ENCODE assay signal across 9 cellular contexts in the genomic region with DNA sequence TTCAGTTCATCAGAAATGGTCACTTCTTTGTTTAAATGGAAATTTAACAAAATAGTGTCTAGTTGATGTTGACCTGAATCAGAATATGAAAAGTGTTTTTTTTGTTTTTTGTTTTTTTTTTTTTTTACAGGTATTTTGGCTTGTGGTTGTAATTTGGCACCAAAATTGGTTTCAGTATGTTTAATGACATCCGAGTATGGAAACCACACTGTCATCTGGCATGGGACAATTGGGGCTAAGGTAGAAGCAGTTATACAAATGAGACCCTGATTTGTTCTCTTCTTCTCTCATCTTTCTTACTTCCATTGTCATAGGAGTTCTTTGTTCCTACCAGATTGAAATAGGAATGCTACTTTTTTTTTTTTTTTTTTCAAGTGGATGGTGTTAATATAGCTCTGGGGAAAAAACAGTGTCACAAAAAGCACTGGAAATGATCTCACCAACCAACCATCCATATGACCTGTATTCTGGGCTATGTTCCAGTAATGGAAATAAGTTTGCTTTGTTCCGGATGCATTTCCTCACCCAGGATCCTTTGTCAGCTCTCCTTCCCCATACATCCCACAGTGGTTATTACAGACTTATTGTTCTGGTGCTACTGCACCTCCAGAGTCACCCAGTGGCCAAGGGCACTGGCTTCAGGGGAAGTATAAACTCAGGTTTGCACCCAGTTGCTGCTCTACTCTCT.
DNase-seq lines count a peak whose midpoint lies in the region; ATAC-seq and TF ChIP-seq lines count a peak whose summit lies in the region.
"Had no signal": no experiment of that assay in that cellular context is flagged by ENCODE, and none has a peak within 500 bp of the region (broad histone marks: within the 10 kb centered on the region; RNA-seq: fewer than 3 reads in every experiment).

No MANE protein-coding gene starts in this region.

- peak overlapping the region; percentile 59 for H3K27ac Mint-ChIP-seq in HFFc6
- H3K27ac Mint-ChIP-seq in stimulated activated memory B cell treated with anti-CD40 and anti-IgM and Interleukin-4, amounts not matched to agents 10 μg/mL and 1 μg/mL and 100 μg/mL, for 72 hours: no peak overlapping the region

- H3K27me3 ChIP-seq in Panc1 (ENCODE audit: control insufficient read depth, insufficient read depth, low read length) (no peaks in the 10 kb centered on the region), thyroid gland (no peaks in the 10 kb centered on the region)

- ATAC-seq in Panc1 (peak; percentile 75), GM21528 (IDR thresholded peaks at IDR 0.05; ENCODE audit: low FRiP score, unreplicated experiment) (no peak), GM18870 (IDR thresholded peaks at IDR 0.05; ENCODE audit: unreplicated experiment) (no peak)
- ATAC-seq in stimulated activated memory B cell treated with anti-CD40 and anti-IgM and Interleukin-4, amounts not matched to agents 10 μg/mL and 1 μg/mL and 100 μg/mL, for 72 hours: no peak
- ATAC-seq: K562 had no signal

- H3K27me3 Mint-ChIP-seq in HFFc6 (ENCODE audit: insufficient read depth): no peaks in the 10 kb centered on the region
- H3K27me3 Mint-ChIP-seq in stimulated activated memory B cell treated with anti-CD40 and anti-IgM and Interleukin-4, amounts not matched to agents 10 μg/mL and 1 μg/mL and 100 μg/mL, for 72 hours: no peaks in the 10 kb centered on the region

- intact Hi-C loops in Panc1 (cut with micrococcal nuclease; ENCODE audit: unreplicated experiment) (loop anchor here (10.0 kb wide), 2 partner anchors 99 to 171 kb away; no protein-coding TSS in a partner anchor), thyroid gland (cut with DNase I) (no loop called here)

- H3K9me3 Mint-ChIP-seq in HFFc6: no peaks in the 10 kb centered on the region
- no peaks in the 10 kb centered on the region for H3K9me3 Mint-ChIP-seq in stimulated activated memory B cell treated with anti-CD40 and anti-IgM and Interleukin-4, amounts not matched to agents 10 μg/mL and 1 μg/mL and 100 μg/mL, for 72 hours

- TF ChIP-seq CTCF in HFFc6 (IDR thresholded peaks at IDR 0.05): no peak
- no peak; the same call in 1 of the 2 replicates for TF ChIP-seq CTCF in Panc1 (IDR thresholded peaks at IDR 0.05)
- no peak for TF ChIP-seq CTCF in fibroblast of the aortic adventitia (IDR thresholded peaks at IDR 0.05; ENCODE audit: insufficient read depth, low read length)
- TF ChIP-seq CTCF in retinal pigment epithelial cell (conservative IDR thresholded peaks at IDR 0.05; ENCODE audit: low read depth, low read length): peak; percentile 20
- TF ChIP-seq CTCF in thyroid gland (IDR thresholded peaks at IDR 0.05): no peak

- no peak for TF ChIP-seq POLR2A in thyroid gland (IDR thresholded peaks at IDR 0.05)

- H3K36me3 ChIP-seq in Panc1 (ENCODE audit: control insufficient read depth, insufficient read depth, low read length): no peaks in the 10 kb centered on the region
- H3K36me3 ChIP-seq in thyroid gland: no peaks in the 10 kb centered on the region

- DNase-seq in HFFc6 (peak; percentile 76), Panc1 (ENCODE audit: low read depth, low spot score) (peak; percentile 70), fibroblast of the aortic adventitia (ENCODE audit: low read depth) (peak; percentile 89), retinal pigment epithelial cell (ENCODE audit: low read depth) (peak; percentile 86), thyroid gland (no peak)

- peaks cover 13% of the 10 kb centered on the region for H3K4me1 ChIP-seq in Panc1 (ENCODE audit: control insufficient read depth, insufficient read depth, low read length)
- H3K4me1 ChIP-seq in thyroid gland: no peaks in the 10 kb centered on the region

- peak overlapping the region; percentile 57 for H3K4me3 Mint-ChIP-seq in HFFc6
- no peak overlapping the region for H3K4me3 Mint-ChIP-seq in stimulated activated memory B cell treated with anti-CD40 and anti-IgM and Interleukin-4, amounts not matched to agents 10 μg/mL and 1 μg/mL and 100 μg/mL, for 72 hours

- H3K4me3 ChIP-seq in Panc1 (ENCODE audit: low read depth in 2 of 2, low read length in 2 of 2) (no peak overlapping the region), fibroblast of the aortic adventitia (ENCODE audit: low read depth, low read length) (no peak overlapping the region), retinal pigment epithelial cell (ENCODE audit: low read length) (no peak overlapping the region), thyroid gland (replicated peaks in 1 of 3) (no peak overlapping the region)
- H3K4me3 ChIP-seq: K562 had no signal

- no peaks in the 10 kb centered on the region for H3K9me3 ChIP-seq in Panc1 (ENCODE audit: control insufficient read depth, insufficient read depth, low read depth, low read length)
- no peaks in the 10 kb centered on the region for H3K9me3 ChIP-seq in thyroid gland

- H3K36me3 Mint-ChIP-seq in HFFc6 (ENCODE audit: low read depth): peaks cover 5% of the 10 kb centered on the region; the same call in 1 of the 2 replicates
- H3K36me3 Mint-ChIP-seq in stimulated activated memory B cell treated with anti-CD40 and anti-IgM and Interleukin-4, amounts not matched to agents 10 μg/mL and 1 μg/mL and 100 μg/mL, for 72 hours: no peaks in the 10 kb centered on the region

- peak overlapping the region; percentile 61 for H3K27ac ChIP-seq in Panc1 (ENCODE audit: low read length)
- H3K27ac ChIP-seq in thyroid gland: no peak overlapping the region

- in situ Hi-C loops in Panc1 (cut with HindIII; ENCODE audit: low pct_unique_long_range_greater_than_20kb, low sequenced_read_pairs): no loop called here

- POLR2A ChIA-PET in Panc1 (lab: Charles Lee): no interaction called here

- peaks cover 47% of the 10 kb centered on the region for H3K4me1 Mint-ChIP-seq in HFFc6 (ENCODE audit: low read depth)
- H3K4me1 Mint-ChIP-seq in stimulated activated memory B cell treated with anti-CD40 and anti-IgM and Interleukin-4, amounts not matched to agents 10 μg/mL and 1 μg/mL and 100 μg/mL, for 72 hours: peaks cover 9% of the 10 kb centered on the region

- BruUV-seq in Panc1 (replicated peaks; lab: Mats Ljungman, UMichigan): no TSS peak

- CTCF ChIA-PET in Panc1 (lab: Charles Lee): interaction anchor here (0.7 kb wide), 1 partner anchor 226 kb away, joined by 4 read pairs; no protein-coding TSS in a partner anchor

- WGBS in thyroid gland, 2 donors: 42% methylated on average over 2 of the region's 2 CpGs

Comparison
In these comparisons a context has a peak if more than half of its experiments do, and no peak if none do; other contexts are left out.
1. DNase-seq: peak in HFFc6 (single experiment), Panc1 (single experiment), fibroblast of the aortic adventitia (single experiment) and retinal pigment epithelial cell (single experiment); none in thyroid gland (0 of 2).